In the genomic region with DNA sequence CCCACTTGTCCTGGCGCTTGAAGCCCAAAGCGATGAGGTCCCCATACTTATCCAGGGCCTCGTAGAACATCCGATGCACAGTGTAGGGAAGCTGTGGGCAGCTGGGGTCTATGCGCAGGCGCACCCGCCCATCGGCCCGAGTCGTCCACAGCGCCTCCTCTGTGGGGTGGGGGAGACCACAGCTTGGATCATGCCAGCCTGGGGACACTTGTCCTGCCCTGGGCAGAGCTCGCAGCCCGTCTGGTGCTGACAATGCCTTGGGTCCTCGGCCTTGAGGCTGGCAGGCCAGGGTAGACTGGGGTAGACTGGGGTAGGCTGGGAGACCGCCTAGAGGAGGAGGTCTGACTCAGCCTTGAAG, we compare ENCODE assay signal across 21 cellular contexts. TPM values are rescaled to one million over a fixed set of nuclear protein-coding genes. Genes with fewer than 3 reads are reported as not detected.
"Had no signal": no experiment of that assay in that cellular context is flagged by ENCODE, and none has a peak within 500 bp of the region (broad histone marks: within the 10 kb centered on the region; RNA-seq: fewer than 3 reads in every experiment).

No MANE protein-coding gene starts in this region.

- H3K4me3 ChIP-seq: coronary artery, gastroesophageal sphincter, lung, tibial artery had no signal

- H3K4me1 ChIP-seq: gastroesophageal sphincter, tibial artery had no signal

- H3K27ac ChIP-seq: coronary artery, gastroesophageal sphincter, tibial artery, VCaP had no signal

- H3K4me3 Mint-ChIP-seq: brain; endodermal cell; stimulated activated naive CD8-positive, alpha-beta T cell treated with anti-CD3 and anti-CD28 coated beads, Interleukin-15, Interleukin-2, amounts not matched to agents 100 ng/mL and 50 ng/mL, for 24 hours; T-cell; T-helper 2 cell treated with Interferon-gamma antibody and Interleukin-4, amounts not matched to agents 5 μg/mL and 100 μg/mL, for 36 hours had no signal

- H3K27me3 Mint-ChIP-seq: brain; stimulated activated naive CD8-positive, alpha-beta T cell treated with anti-CD3 and anti-CD28 coated beads, Interleukin-15, Interleukin-2, amounts not matched to agents 100 ng/mL and 50 ng/mL, for 24 hours; T-cell had no signal

- H3K4me1 Mint-ChIP-seq: brain, endodermal cell had no signal

- H3K27me3 ChIP-seq: gastroesophageal sphincter, tibial artery had no signal

- ATAC-seq: gastroesophageal sphincter had no signal

- H3K9me3 Mint-ChIP-seq: endodermal cell; T-helper 2 cell treated with Interferon-gamma antibody and Interleukin-4, amounts not matched to agents 5 μg/mL and 100 μg/mL, for 36 hours had no signal

- DNase-seq: activated CD4-positive, alpha-beta T cell treated with anti-CD3 and anti-CD28 coated beads for 1 hour; activated naive CD4-positive, alpha-beta T cell treated with anti-CD3 and anti-CD28 coated beads, Interleukin-2, amount 50 U/mL, for 16 hours; activated T-cell treated with anti-CD3 and anti-CD28 coated beads, Interleukin-2, amount 50 U/mL, for 48 hours; caudate nucleus; hypothalamus; naive B cell; occipital lobe; stimulated activated CD4-positive, alpha-beta T cell treated with anti-CD3 and anti-CD28 coated beads, Interleukin-4, amount 100 ng/mL, for 24 hours; T-cell; tibial artery had no signal

- H3K27ac Mint-ChIP-seq: brain; endodermal cell; progenitor cell of endocrine pancreas; stimulated activated naive CD8-positive, alpha-beta T cell treated with anti-CD3 and anti-CD28 coated beads, Interleukin-15, Interleukin-2, amounts not matched to agents 100 ng/mL and 50 ng/mL, for 24 hours; T-cell; T-helper 2 cell treated with Interferon-gamma antibody and Interleukin-4, amounts not matched to agents 5 μg/mL and 100 μg/mL, for 36 hours had no signal

- H3K9me3 ChIP-seq: gastroesophageal sphincter, tibial artery had no signal

- H3K36me3 Mint-ChIP-seq: naive B cell, T-cell had no signal

- H3K36me3 ChIP-seq: gastroesophageal sphincter, tibial artery had no signal

RNA-seq across cellular contexts. Expression of a gene that starts 39.8 kb away (rescaled TPM):
- total RNA-seq: activated CD8-positive, alpha-beta memory T cell treated with anti-CD3 and anti-CD28 coated beads for 36 hours; mesenteric fat pad; progenitor cell of endocrine pancreas; T-cell had no signal
